ENCODE assay signal across 9 cellular contexts in genomic region chr3:185549111-185549510, GRCh38. TPM values are rescaled to one million over a fixed set of nuclear protein-coding genes. Genes with fewer than 3 reads are reported as not detected.
DNase-seq lines count a peak whose midpoint lies in the region; ATAC-seq and TF ChIP-seq lines count a peak whose summit lies in the region.
"Had no signal": no experiment of that assay in that cellular context is flagged by ENCODE, and none has a peak within 500 bp of the region (broad histone marks: within the 10 kb centered on the region; RNA-seq: fewer than 3 reads in every experiment).

No MANE protein-coding gene starts in this region.

- POLR2A ChIA-PET in CD8-positive, alpha-beta T cell (lab: Charles Lee), result no interaction called here

- H3K27ac Mint-ChIP-seq in CD8-positive, alpha-beta T cell, result no peak overlapping the region

- H3K27me3 ChIP-seq in CD8-positive, alpha-beta T cell (ENCODE audit: insufficient read depth, low read length), result no peaks in the 10 kb centered on the region

- TF ChIP-seq CTCF in CD8-positive, alpha-beta T cell (IDR thresholded peaks at IDR 0.05), result no peak

- no peaks in the 10 kb centered on the region for H3K4me1 ChIP-seq in CD8-positive, alpha-beta T cell (ENCODE audit: insufficient read depth, low read length)
- H3K4me1 ChIP-seq: parathyroid adenoma had no signal

- no peak overlapping the region for H3K4me3 Mint-ChIP-seq in CD8-positive, alpha-beta T cell

- no peaks in the 10 kb centered on the region for H3K36me3 ChIP-seq in CD8-positive, alpha-beta T cell (ENCODE audit: insufficient read depth, low read length)

- no peak for ATAC-seq in HG02870 (IDR thresholded peaks at IDR 0.05; ENCODE audit: unreplicated experiment)
- no peak for ATAC-seq in CD8-positive, alpha-beta T cell

- intact Hi-C loops in CD8-positive, alpha-beta T cell (cut with DNase I, micrococcal nuclease), result no loop called here

- DNase-seq in H4 (ENCODE audit: low spot score) (peak; percentile 88), SW 1271 (lab: John Stamatoyannopoulos, UW) (peak; percentile 82 to 95), glomerular endothelial cell (ENCODE audit: extremely low read depth, low read depth, low spot score) (peak; percentile 76), smooth muscle cell of the brain vasculature (ENCODE audit: low read depth, low spot score) (peak; percentile 46), cerebellar nuclear complex (lab: John Stamatoyannopoulos, UW) (no peak), NK-92 (lab: John Stamatoyannopoulos, UW; ENCODE audit: unreplicated experiment) (no peak)
- no peak for DNase-seq in CD8-positive, alpha-beta T cell

- H3K9me3 ChIP-seq in CD8-positive, alpha-beta T cell (ENCODE audit: low read length), result no peaks in the 10 kb centered on the region

- no peaks in the 10 kb centered on the region for H3K36me3 Mint-ChIP-seq in CD8-positive, alpha-beta T cell

- H3K27ac ChIP-seq in CD8-positive, alpha-beta T cell (ENCODE audit: low read depth, low read length), result no peak overlapping the region
- H3K27ac ChIP-seq: parathyroid adenoma had no signal

- CTCF ChIA-PET in CD8-positive, alpha-beta T cell (lab: Charles Lee), result no interaction called here

- no peaks in the 10 kb centered on the region for H3K9me3 Mint-ChIP-seq in CD8-positive, alpha-beta T cell

- H3K4me1 Mint-ChIP-seq in CD8-positive, alpha-beta T cell (ENCODE audit: low read depth), result no peaks in the 10 kb centered on the region

- H3K4me3 ChIP-seq in CD8-positive, alpha-beta T cell (ENCODE audit: low read depth, low read length), result no peak overlapping the region

- H3K27me3 Mint-ChIP-seq in CD8-positive, alpha-beta T cell (ENCODE audit: low read depth), result no peaks in the 10 kb centered on the region

RNA-seq across cellular contexts. Expression of gene LIPH, which starts 3.3 kb away (rescaled TPM):
- total RNA-seq in H4 (2014; rRNA removed; shearing (Covaris generic)), result 1.0 and 1.5 TPM in 2 replicates
- 0.12 and 2.0 TPM in 2 replicates for total RNA-seq in glomerular endothelial cell
- total RNA-seq in CD8-positive, alpha-beta T cell, result not detected

RNA-seq across cellular contexts. Expression of gene SENP2, which starts 37.0 kb away (rescaled TPM):
- 26.2 TPM in 2 replicates for total RNA-seq in H4 (2014; rRNA removed; shearing (Covaris generic))
- 19.2 and 22.9 TPM in 2 replicates for total RNA-seq in glomerular endothelial cell
- total RNA-seq in CD8-positive, alpha-beta T cell, result 10 to 100 TPM; 57.0 to 69.6 TPM

RNA-seq across cellular contexts. Expression of gene TMEM41A, which starts 50.3 kb away (rescaled TPM):
- total RNA-seq in H4 (2014; rRNA removed; shearing (Covaris generic)), result 11.5 and 14.1 TPM in 2 replicates
- total RNA-seq in glomerular endothelial cell, result 15.5 and 19.2 TPM in 2 replicates
- 10 to 100 TPM; 28.2 to 30.3 TPM for total RNA-seq in CD8-positive, alpha-beta T cell

Comparison
In these comparisons a context has a peak if more than half of its experiments do, and no peak if none do; other contexts are left out.
1. DNase-seq: peak in H4 (single experiment), SW 1271 (2 of 2), glomerular endothelial cell (single experiment) and smooth muscle cell of the brain vasculature (single experiment); none in cerebellar nuclear complex (0 of 2), CD8-positive, alpha-beta T cell (0 of 7) and NK-92 (single experiment).